In the genomic region with DNA sequence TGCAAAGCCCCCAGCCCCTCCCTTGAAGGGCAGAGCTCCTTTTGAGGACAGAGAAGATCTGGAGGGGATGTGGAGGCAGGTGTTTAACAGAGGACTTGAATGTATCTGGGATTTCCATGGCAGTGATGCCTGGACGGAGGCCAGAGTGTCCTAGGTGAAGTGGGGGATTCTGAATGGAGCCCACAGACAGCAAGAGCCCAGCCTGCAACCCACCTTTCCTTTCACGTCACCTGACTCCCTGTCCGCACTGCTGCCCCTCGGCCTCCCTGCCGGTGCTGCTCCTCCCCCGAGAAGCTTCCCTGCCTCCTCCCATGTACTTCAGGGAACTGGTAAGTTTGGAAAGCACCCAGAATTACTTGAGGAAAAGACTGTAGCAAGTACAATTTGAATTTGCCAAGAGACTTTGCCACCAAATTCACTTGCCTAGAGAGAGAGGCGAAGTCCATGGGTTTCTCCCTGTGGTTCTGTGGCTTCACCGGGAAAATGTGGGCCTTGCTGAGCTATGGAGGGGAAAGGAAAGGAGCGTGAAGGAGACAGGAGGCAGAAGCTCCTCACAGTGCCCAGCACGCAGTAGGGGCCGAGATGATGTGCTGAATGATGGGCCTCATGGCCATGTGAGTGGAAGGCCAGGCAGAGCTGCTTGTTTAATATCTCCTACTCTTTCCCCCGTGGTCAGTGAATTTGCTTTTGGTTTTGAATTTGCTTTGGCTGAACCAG, we compare ENCODE assay signal across 16 cellular contexts. TPM values are rescaled to one million over a fixed set of nuclear protein-coding genes. Genes with fewer than 3 reads are reported as not detected.
DNase-seq lines count a peak whose midpoint lies in the region; ATAC-seq and TF ChIP-seq lines count a peak whose summit lies in the region.
"Had no signal": no experiment of that assay in that cellular context is flagged by ENCODE, and none has a peak within 500 bp of the region (broad histone marks: within the 10 kb centered on the region; RNA-seq: fewer than 3 reads in every experiment).

No MANE protein-coding gene starts in this region.

- H3K27ac Mint-ChIP-seq in CD4-positive, CD25-positive, alpha-beta regulatory T cell = peak overlapping the region in 2 of 3 donors; percentile 90 to 95
- H3K27ac Mint-ChIP-seq: CD8-positive, alpha-beta T cell had no signal

- H3K4me1 ChIP-seq in CD4-positive, CD25-positive, alpha-beta regulatory T cell (ENCODE audit: control insufficient read depth, insufficient read depth, low read length, poor library complexity, severe bottlenecking) = peaks cover 12% of the 10 kb centered on the region
- H3K4me1 ChIP-seq in Loucy (ENCODE audit: insufficient read depth, low read length, poor library complexity, severe bottlenecking) = peaks cover 31% of the 10 kb centered on the region
- H3K4me1 ChIP-seq in left lung = peaks cover 0 to 44% of the 10 kb centered on the region in 2 donors
- H3K4me1 ChIP-seq in trophoblast cell (ENCODE audit: control insufficient read depth in 1 of 2, insufficient read depth in 2 of 2, low read length in 2 of 2) = peaks cover 13 to 14% of the 10 kb centered on the region in 2 experiments
- no peaks in the 10 kb centered on the region for H3K4me1 ChIP-seq in HAP-1

- no peak overlapping the region for H3K18ac ChIP-seq in trophoblast cell (ENCODE audit: low read length)

- H3K9me3 Mint-ChIP-seq in CD4-positive, CD25-positive, alpha-beta regulatory T cell = peaks cover 0 to 2% (median 0%) of the 10 kb centered on the region in 7 donors
- H3K9me3 Mint-ChIP-seq: CD8-positive, alpha-beta T cell had no signal

- TF ChIP-seq CTCF in Loucy (conservative IDR thresholded peaks at IDR 0.05; ENCODE audit: low read length) (no peak), left lung (IDR thresholded peaks at IDR 0.05) (no peak), coronary artery (IDR thresholded peaks at IDR 0.05) (no peak)

- DNase-seq in CD4-positive, CD25-positive, alpha-beta regulatory T cell = no peak
- DNase-seq in left lung (no peak), trophoblast cell (no peak), HAP-1 (ENCODE audit: low spot score in 2 of 2) (no peak), coronary artery (ENCODE audit: low spot score) (no peak), GM19238 (ENCODE audit: insufficient read length, low spot score) (no peak)
- DNase-seq: ACHN; CD8-positive, alpha-beta T cell; NCI-H146; NCI-H226; NCI-H526; NK-92 treated with Interleukin-12 subunit alpha and Interleukin-12 subunit beta, amount 100 ng/mL, for 24 hours; PC-9 had no signal

- no peak overlapping the region for H3K27ac ChIP-seq in CD4-positive, CD25-positive, alpha-beta regulatory T cell (ENCODE audit: insufficient read depth, low read length, poor library complexity, severe bottlenecking)
- H3K27ac ChIP-seq in left lung (peak overlapping the region; percentile 7 to 93), trophoblast cell (ENCODE audit: low read depth, low read length) (no peak overlapping the region), coronary artery (no peak overlapping the region)
- H3K27ac ChIP-seq: PC-9, SK-N-MC had no signal

- no peak overlapping the region for H3K14ac ChIP-seq in trophoblast cell (ENCODE audit: low read length)

- H3K9me2 ChIP-seq in Loucy (replicated peaks; ENCODE audit: low read depth, low read length) = no peaks in the 10 kb centered on the region

- no peaks in the 10 kb centered on the region for H3K36me3 ChIP-seq in CD4-positive, CD25-positive, alpha-beta regulatory T cell (ENCODE audit: control insufficient read depth, insufficient read depth, low read length)
- no peaks in the 10 kb centered on the region for H3K36me3 ChIP-seq in Loucy (ENCODE audit: insufficient read depth, low read length)
- no peaks in the 10 kb centered on the region for H3K36me3 ChIP-seq in left lung
- H3K36me3 ChIP-seq in trophoblast cell (ENCODE audit: control insufficient read depth in 1 of 2, insufficient read depth in 2 of 2, low read length in 2 of 2) = no peaks in the 10 kb centered on the region
- no peaks in the 10 kb centered on the region for H3K36me3 ChIP-seq in HAP-1 (replicated peaks)

- H4K8ac ChIP-seq in trophoblast cell (ENCODE audit: low read depth, low read length) = no peak overlapping the region

- in situ Hi-C loops in HAP-1 (cut with MboI; ENCODE audit: low sequenced_read_pairs) = no loop called here

- no peak overlapping the region for H3K4me3 ChIP-seq in CD4-positive, CD25-positive, alpha-beta regulatory T cell (ENCODE audit: low read depth, low read length)
- H3K4me3 ChIP-seq in Loucy (ENCODE audit: low read length, poor library complexity, severe bottlenecking) (no peak overlapping the region), left lung (no peak overlapping the region), trophoblast cell (ENCODE audit: low read depth, low read length) (no peak overlapping the region), HAP-1 (no peak overlapping the region), coronary artery (no peak overlapping the region)
- H3K4me3 ChIP-seq: PC-9, SK-N-MC had no signal

- no peak overlapping the region for H2BK12ac ChIP-seq in trophoblast cell (ENCODE audit: low read length)

- no peak overlapping the region for H4K12ac ChIP-seq in trophoblast cell (ENCODE audit: low read depth, low read length)

- peak overlapping the region; percentile 28 for H3K4me2 ChIP-seq in Loucy (ENCODE audit: low read depth, low read length, poor library complexity, severe bottlenecking)
- no peak overlapping the region for H3K4me2 ChIP-seq in trophoblast cell (ENCODE audit: low read length)
- H3K4me2 ChIP-seq: PC-9 had no signal

- no peak for ATAC-seq in CD4-positive, CD25-positive, alpha-beta regulatory T cell (ENCODE audit: low read depth in 2 of 2)
- no peak for ATAC-seq in left lung
- no peak for ATAC-seq in HG03565 (IDR thresholded peaks at IDR 0.05; ENCODE audit: unreplicated experiment)
- ATAC-seq: CD8-positive, alpha-beta T cell had no signal

- H3K4ac ChIP-seq in trophoblast cell (ENCODE audit: low read depth, low read length) = no peak overlapping the region

- H2BK120ac ChIP-seq in trophoblast cell (ENCODE audit: insufficient read depth, low read length, poor library complexity) = no peak overlapping the region

- no peaks in the 10 kb centered on the region for H3K27me3 ChIP-seq in CD4-positive, CD25-positive, alpha-beta regulatory T cell (ENCODE audit: control insufficient read depth, insufficient read depth, low read length)
- H3K27me3 ChIP-seq in Loucy (ENCODE audit: insufficient read depth, low read length, poor library complexity, severe bottlenecking) = no peaks in the 10 kb centered on the region
- no peaks in the 10 kb centered on the region for H3K27me3 ChIP-seq in left lung
- H3K27me3 ChIP-seq in trophoblast cell (ENCODE audit: insufficient read depth, low read length) = no peaks in the 10 kb centered on the region
- H3K27me3 ChIP-seq in HAP-1 (ENCODE audit: low read depth) = no peaks in the 10 kb centered on the region

- no peaks in the 10 kb centered on the region for H4K20me1 ChIP-seq in Loucy (ENCODE audit: insufficient read depth, low read length, poor library complexity, severe bottlenecking)

- no peak overlapping the region for H2AK5ac ChIP-seq in trophoblast cell (ENCODE audit: low read length)

- no peak overlapping the region for H3K9ac ChIP-seq in Loucy (ENCODE audit: low read depth, low read length, poor library complexity, severe bottlenecking)
- no peak overlapping the region for H3K9ac ChIP-seq in trophoblast cell (ENCODE audit: low read length)

- H3K4me3 Mint-ChIP-seq in CD4-positive, CD25-positive, alpha-beta regulatory T cell = peak overlapping the region in 3 of 4 donors; percentile 4 to 42 (median 10)
- H3K4me3 Mint-ChIP-seq: CD8-positive, alpha-beta T cell had no signal

- H4K91ac ChIP-seq in trophoblast cell (ENCODE audit: low read depth, low read length) = peak overlapping the region; percentile 23

- no peak overlapping the region for H2AFZ ChIP-seq in Loucy (ENCODE audit: low read length)
- H2AFZ ChIP-seq in trophoblast cell (ENCODE audit: insufficient read depth, low read length, poor library complexity) = no peak overlapping the region
- H2AFZ ChIP-seq: PC-9 had no signal

- peaks cover 0 to 35% (median 13%) of the 10 kb centered on the region in 4 donors for H3K4me1 Mint-ChIP-seq in CD4-positive, CD25-positive, alpha-beta regulatory T cell

- H3K9me3 ChIP-seq in CD4-positive, CD25-positive, alpha-beta regulatory T cell (ENCODE audit: control insufficient read depth in 2 of 2, low read length in 2 of 2) = no peaks in the 10 kb centered on the region
- H3K9me3 ChIP-seq in Loucy (ENCODE audit: insufficient read depth, low read depth, low read length) (no peaks in the 10 kb centered on the region), left lung (no peaks in the 10 kb centered on the region), trophoblast cell (ENCODE audit: insufficient read depth, low read depth, low read length) (no peaks in the 10 kb centered on the region), HAP-1 (no peaks in the 10 kb centered on the region)

- no peaks in the 10 kb centered on the region for H3K36me3 Mint-ChIP-seq in CD4-positive, CD25-positive, alpha-beta regulatory T cell
- H3K36me3 Mint-ChIP-seq: CD8-positive, alpha-beta T cell had no signal

- WGBS in trophoblast cell (ENCODE audit: extremely low coverage, insufficient coverage, insufficient read length) = no CpG with 5 or more reads among the region's 12 CpGs

- H3K79me2 ChIP-seq in Loucy (ENCODE audit: insufficient read depth, low read length) = no peaks in the 10 kb centered on the region
- H3K79me2 ChIP-seq in trophoblast cell (ENCODE audit: control insufficient read depth, insufficient read depth, low read length, poor library complexity) = peaks cover 2% of the 10 kb centered on the region

- peaks cover 13% of the 10 kb centered on the region for H3K79me1 ChIP-seq in trophoblast cell (ENCODE audit: low read length)

- no peaks in the 10 kb centered on the region for H3K27me3 Mint-ChIP-seq in CD4-positive, CD25-positive, alpha-beta regulatory T cell

- no peak overlapping the region for H3K23ac ChIP-seq in trophoblast cell (ENCODE audit: low read length)

- H3F3A ChIP-seq in Loucy (ENCODE audit: low read depth) = no peaks in the 10 kb centered on the region

- no peak overlapping the region for H2BK5ac ChIP-seq in trophoblast cell (ENCODE audit: low read depth, low read length, poor library complexity)

- intact Hi-C loops in left lung (cut with DNase I) = no loop called here

RNA-seq across cellular contexts. Expression of a gene that starts 13.9 kb away (rescaled TPM):
- total RNA-seq in CD4-positive, CD25-positive, alpha-beta regulatory T cell = 1.7 TPM
- polyA plus RNA-seq in CD4-positive, CD25-positive, alpha-beta regulatory T cell = 1 to 10 TPM in 3 of 4 donors, under 1 TPM in 1; 0.62 to 1.5 (median 1.1) TPM
- total RNA-seq in left lung = 1 to 10 TPM in 1 of 2 donors, under 1 TPM in 1; 0.73 to 1.2 TPM
- polyA plus RNA-seq in trophoblast cell (2013) = 0.16 and 0.22 TPM in 2 replicates

Comparison
In these comparisons a context has a peak if more than half of its experiments do, and no peak if none do; other contexts are left out.
1. H3K27ac ChIP-seq: peak in left lung (2 of 2); none in CD4-positive, CD25-positive, alpha-beta regulatory T cell (single experiment), trophoblast cell (single experiment) and coronary artery (0 of 2).